ENCODE assay signal across 1 cellular context in the genomic region with DNA sequence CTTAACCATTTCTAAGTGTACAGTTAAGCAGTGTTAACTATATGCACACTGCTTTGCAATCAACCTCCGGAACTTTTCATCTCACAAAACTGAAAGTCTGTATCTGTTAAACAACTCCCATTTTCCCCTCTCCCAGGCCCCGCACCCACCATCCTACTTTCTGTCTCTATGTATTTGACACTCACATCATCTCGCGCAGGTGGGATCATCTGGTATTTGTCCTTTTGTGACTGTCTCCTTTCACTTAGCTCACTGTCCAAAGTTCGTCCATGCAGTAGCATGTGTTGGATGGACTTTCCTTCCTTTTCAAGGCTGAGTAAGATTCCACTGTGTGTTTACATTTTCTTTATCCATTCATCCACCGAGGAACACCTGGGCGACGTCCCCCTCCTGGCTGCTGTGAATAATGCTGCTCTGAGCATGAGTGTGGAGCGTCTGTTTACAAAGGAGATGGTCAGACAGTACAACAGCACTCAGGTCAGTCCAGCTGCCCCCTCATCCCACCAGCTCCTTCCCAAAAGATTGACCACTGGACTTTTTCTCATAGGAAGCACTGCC.
TF ChIP-seq lines count a peak whose summit lies in the region.

No MANE protein-coding gene starts in this region.

TF ChIP-seq in HepG2, 621 proteins besides CTCF, POLR2A, EP300 and RAD21 (continued from another document and continues in another):
- no peak for TF ChIP-seq HHEX (CRISPR knock-in tag; IDR thresholded peaks at IDR 0.05)
- peak; percentile 85 for TF ChIP-seq HOXA3 (CRISPR knock-in tag; IDR thresholded peaks at IDR 0.05)
- TF ChIP-seq ZNF501 (CRISPR knock-in tag; IDR thresholded peaks at IDR 0.05): no peak
- TF ChIP-seq, protein P1, sequence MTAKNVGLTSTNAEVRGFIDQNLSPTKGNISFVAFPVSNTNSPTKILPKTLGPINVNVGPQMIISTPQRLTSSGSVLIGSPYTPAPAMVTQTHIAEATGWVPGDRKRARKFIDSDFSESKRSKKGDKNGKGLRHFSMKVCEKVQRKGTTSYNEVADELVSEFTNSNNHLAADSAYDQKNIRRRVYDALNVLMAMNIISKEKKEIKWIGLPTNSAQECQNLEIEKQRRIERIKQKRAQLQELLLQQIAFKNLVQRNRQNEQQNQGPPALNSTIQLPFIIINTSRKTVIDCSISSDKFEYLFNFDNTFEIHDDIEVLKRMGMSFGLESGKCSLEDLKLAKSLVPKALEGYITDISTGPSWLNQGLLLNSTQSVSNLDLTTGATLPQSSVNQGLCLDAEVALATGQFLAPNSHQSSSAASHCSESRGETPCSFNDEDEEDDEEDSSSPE (CRISPR knock-in tag; IDR thresholded peaks at IDR 0.05): 0 out of 2 replicates have a peak, but pooled peaks have one; percentile 47
- TF ChIP-seq, protein P2, sequence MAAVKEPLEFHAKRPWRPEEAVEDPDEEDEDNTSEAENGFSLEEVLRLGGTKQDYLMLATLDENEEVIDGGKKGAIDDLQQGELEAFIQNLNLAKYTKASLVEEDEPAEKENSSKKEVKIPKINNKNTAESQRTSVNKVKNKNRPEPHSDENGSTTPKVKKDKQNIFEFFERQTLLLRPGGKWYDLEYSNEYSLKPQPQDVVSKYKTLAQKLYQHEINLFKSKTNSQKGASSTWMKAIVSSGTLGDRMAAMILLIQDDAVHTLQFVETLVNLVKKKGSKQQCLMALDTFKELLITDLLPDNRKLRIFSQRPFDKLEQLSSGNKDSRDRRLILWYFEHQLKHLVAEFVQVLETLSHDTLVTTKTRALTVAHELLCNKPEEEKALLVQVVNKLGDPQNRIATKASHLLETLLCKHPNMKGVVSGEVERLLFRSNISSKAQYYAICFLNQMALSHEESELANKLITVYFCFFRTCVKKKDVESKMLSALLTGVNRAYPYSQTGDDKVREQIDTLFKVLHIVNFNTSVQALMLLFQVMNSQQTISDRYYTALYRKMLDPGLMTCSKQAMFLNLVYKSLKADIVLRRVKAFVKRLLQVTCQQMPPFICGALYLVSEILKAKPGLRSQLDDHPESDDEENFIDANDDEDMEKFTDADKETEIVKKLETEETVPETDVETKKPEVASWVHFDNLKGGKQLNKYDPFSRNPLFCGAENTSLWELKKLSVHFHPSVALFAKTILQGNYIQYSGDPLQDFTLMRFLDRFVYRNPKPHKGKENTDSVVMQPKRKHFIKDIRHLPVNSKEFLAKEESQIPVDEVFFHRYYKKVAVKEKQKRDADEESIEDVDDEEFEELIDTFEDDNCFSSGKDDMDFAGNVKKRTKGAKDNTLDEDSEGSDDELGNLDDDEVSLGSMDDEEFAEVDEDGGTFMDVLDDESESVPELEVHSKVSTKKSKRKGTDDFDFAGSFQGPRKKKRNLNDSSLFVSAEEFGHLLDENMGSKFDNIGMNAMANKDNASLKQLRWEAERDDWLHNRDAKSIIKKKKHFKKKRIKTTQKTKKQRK (IDR thresholded peaks at IDR 0.05; ENCODE audit: low read length): no peak
- peak; percentile 59; the same call in 1 of the 2 replicates for TF ChIP-seq GATAD1 (CRISPR knock-in tag; IDR thresholded peaks at IDR 0.05)
- TF ChIP-seq TRIM24 (CRISPR knock-in tag; IDR thresholded peaks at IDR 0.05): no peak
- TF ChIP-seq, protein P3, sequence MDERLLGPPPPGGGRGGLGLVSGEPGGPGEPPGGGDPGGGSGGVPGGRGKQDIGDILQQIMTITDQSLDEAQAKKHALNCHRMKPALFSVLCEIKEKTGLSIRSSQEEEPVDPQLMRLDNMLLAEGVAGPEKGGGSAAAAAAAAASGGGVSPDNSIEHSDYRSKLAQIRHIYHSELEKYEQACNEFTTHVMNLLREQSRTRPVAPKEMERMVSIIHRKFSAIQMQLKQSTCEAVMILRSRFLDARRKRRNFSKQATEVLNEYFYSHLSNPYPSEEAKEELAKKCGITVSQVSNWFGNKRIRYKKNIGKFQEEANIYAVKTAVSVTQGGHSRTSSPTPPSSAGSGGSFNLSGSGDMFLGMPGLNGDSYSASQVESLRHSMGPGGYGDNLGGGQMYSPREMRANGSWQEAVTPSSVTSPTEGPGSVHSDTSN (CRISPR knock-in tag; IDR thresholded peaks at IDR 0.05): no peak
- no peak for TF ChIP-seq ZNF101 (CRISPR knock-in tag; IDR thresholded peaks at IDR 0.05; ENCODE audit: borderline replicate concordance, low read depth)
- no peak for TF ChIP-seq ATAD3A (CRISPR knock-in tag; IDR thresholded peaks at IDR 0.05)
- no peak for TF ChIP-seq KDM3A (CRISPR knock-in tag; IDR thresholded peaks at IDR 0.05; ENCODE audit: low read depth)
- 0 out of 2 replicates have a peak, but pooled peaks have one; percentile 49 for TF ChIP-seq RFXAP (CRISPR knock-in tag; IDR thresholded peaks at IDR 0.05; ENCODE audit: borderline replicate concordance)
- TF ChIP-seq ZNF850 (CRISPR knock-in tag; conservative IDR thresholded peaks at IDR 0.05): no peak
- TF ChIP-seq TBX2 (CRISPR knock-in tag; IDR thresholded peaks at IDR 0.05; ENCODE audit: borderline replicate concordance): peak; percentile 83
- TF ChIP-seq ZNF713 (CRISPR knock-in tag; IDR thresholded peaks at IDR 0.05): no peak
- TF ChIP-seq CENPX (CRISPR knock-in tag; IDR thresholded peaks at IDR 0.05): no peak
- TF ChIP-seq ZMYM4 (CRISPR knock-in tag; IDR thresholded peaks at IDR 0.05): peak; percentile 77
- no peak for TF ChIP-seq LCORL (IDR thresholded peaks at IDR 0.05)
- peak; percentile 65; the same call in 1 of the 2 replicates for TF ChIP-seq LCORL (CRISPR knock-in tag; IDR thresholded peaks at IDR 0.05)
- TF ChIP-seq, protein P4, sequence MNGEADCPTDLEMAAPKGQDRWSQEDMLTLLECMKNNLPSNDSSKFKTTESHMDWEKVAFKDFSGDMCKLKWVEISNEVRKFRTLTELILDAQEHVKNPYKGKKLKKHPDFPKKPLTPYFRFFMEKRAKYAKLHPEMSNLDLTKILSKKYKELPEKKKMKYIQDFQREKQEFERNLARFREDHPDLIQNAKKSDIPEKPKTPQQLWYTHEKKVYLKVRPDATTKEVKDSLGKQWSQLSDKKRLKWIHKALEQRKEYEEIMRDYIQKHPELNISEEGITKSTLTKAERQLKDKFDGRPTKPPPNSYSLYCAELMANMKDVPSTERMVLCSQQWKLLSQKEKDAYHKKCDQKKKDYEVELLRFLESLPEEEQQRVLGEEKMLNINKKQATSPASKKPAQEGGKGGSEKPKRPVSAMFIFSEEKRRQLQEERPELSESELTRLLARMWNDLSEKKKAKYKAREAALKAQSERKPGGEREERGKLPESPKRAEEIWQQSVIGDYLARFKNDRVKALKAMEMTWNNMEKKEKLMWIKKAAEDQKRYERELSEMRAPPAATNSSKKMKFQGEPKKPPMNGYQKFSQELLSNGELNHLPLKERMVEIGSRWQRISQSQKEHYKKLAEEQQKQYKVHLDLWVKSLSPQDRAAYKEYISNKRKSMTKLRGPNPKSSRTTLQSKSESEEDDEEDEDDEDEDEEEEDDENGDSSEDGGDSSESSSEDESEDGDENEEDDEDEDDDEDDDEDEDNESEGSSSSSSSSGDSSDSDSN (CRISPR knock-in tag; IDR thresholded peaks at IDR 0.05): no peak
- TF ChIP-seq ADNP (CRISPR knock-in tag; IDR thresholded peaks at IDR 0.05): peak; percentile 87; the same call in 1 of the 2 replicates
- TF ChIP-seq THAP11 (CRISPR knock-in tag; IDR thresholded peaks at IDR 0.05): no peak; the same call in 1 of the 2 replicates
- no peak; the same call in 1 of the 2 replicates for TF ChIP-seq RXRA (CRISPR knock-in tag; IDR thresholded peaks at IDR 0.05)
- TF ChIP-seq, protein P5, sequence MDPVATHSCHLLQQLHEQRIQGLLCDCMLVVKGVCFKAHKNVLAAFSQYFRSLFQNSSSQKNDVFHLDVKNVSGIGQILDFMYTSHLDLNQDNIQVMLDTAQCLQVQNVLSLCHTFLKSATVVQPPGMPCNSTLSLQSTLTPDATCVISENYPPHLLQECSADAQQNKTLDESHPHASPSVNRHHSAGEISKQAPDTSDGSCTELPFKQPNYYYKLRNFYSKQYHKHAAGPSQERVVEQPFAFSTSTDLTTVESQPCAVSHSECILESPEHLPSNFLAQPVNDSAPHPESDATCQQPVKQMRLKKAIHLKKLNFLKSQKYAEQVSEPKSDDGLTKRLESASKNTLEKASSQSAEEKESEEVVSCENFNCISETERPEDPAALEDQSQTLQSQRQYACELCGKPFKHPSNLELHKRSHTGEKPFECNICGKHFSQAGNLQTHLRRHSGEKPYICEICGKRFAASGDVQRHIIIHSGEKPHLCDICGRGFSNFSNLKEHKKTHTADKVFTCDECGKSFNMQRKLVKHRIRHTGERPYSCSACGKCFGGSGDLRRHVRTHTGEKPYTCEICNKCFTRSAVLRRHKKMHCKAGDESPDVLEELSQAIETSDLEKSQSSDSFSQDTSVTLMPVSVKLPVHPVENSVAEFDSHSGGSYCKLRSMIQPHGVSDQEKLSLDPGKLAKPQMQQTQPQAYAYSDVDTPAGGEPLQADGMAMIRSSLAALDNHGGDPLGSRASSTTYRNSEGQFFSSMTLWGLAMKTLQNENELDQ (CRISPR knock-in tag; IDR thresholded peaks at IDR 0.05; ENCODE audit: borderline replicate concordance): no peak
- TF ChIP-seq ZNF883 (CRISPR knock-in tag; IDR thresholded peaks at IDR 0.05; ENCODE audit: not compliant biosample characterization): no peak
- TF ChIP-seq, protein P6, sequence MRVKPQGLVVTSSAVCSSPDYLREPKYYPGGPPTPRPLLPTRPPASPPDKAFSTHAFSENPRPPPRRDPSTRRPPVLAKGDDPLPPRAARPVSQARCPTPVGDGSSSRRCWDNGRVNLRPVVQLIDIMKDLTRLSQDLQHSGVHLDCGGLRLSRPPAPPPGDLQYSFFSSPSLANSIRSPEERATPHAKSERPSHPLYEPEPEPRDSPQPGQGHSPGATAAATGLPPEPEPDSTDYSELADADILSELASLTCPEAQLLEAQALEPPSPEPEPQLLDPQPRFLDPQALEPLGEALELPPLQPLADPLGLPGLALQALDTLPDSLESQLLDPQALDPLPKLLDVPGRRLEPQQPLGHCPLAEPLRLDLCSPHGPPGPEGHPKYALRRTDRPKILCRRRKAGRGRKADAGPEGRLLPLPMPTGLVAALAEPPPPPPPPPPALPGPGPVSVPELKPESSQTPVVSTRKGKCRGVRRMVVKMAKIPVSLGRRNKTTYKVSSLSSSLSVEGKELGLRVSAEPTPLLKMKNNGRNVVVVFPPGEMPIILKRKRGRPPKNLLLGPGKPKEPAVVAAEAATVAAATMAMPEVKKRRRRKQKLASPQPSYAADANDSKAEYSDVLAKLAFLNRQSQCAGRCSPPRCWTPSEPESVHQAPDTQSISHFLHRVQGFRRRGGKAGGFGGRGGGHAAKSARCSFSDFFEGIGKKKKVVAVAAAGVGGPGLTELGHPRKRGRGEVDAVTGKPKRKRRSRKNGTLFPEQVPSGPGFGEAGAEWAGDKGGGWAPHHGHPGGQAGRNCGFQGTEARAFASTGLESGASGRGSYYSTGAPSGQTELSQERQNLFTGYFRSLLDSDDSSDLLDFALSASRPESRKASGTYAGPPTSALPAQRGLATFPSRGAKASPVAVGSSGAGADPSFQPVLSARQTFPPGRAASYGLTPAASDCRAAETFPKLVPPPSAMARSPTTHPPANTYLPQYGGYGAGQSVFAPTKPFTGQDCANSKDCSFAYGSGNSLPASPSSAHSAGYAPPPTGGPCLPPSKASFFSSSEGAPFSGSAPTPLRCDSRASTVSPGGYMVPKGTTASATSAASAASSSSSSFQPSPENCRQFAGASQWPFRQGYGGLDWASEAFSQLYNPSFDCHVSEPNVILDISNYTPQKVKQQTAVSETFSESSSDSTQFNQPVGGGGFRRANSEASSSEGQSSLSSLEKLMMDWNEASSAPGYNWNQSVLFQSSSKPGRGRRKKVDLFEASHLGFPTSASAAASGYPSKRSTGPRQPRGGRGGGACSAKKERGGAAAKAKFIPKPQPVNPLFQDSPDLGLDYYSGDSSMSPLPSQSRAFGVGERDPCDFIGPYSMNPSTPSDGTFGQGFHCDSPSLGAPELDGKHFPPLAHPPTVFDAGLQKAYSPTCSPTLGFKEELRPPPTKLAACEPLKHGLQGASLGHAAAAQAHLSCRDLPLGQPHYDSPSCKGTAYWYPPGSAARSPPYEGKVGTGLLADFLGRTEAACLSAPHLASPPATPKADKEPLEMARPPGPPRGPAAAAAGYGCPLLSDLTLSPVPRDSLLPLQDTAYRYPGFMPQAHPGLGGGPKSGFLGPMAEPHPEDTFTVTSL (CRISPR knock-in tag; IDR thresholded peaks at IDR 0.05; ENCODE audit: borderline replicate concordance): peak; percentile 69
- TF ChIP-seq PAX8 (CRISPR knock-in tag; IDR thresholded peaks at IDR 0.05; ENCODE audit: borderline replicate concordance): no peak
- TF ChIP-seq, protein P7, sequence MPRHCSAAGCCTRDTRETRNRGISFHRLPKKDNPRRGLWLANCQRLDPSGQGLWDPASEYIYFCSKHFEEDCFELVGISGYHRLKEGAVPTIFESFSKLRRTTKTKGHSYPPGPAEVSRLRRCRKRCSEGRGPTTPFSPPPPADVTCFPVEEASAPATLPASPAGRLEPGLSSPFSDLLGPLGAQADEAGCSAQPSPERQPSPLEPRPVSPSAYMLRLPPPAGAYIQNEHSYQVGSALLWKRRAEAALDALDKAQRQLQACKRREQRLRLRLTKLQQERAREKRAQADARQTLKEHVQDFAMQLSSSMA (CRISPR knock-in tag; IDR thresholded peaks at IDR 0.05): no peak
- no peak for TF ChIP-seq ZNF547 (CRISPR knock-in tag; IDR thresholded peaks at IDR 0.05)
- TF ChIP-seq ZNF569 (CRISPR knock-in tag; IDR thresholded peaks at IDR 0.05; ENCODE audit: borderline replicate concordance): no peak
- peak; percentile 85 for TF ChIP-seq NCOA2 (CRISPR knock-in tag; IDR thresholded peaks at IDR 0.05)
- TF ChIP-seq ZNF383 (CRISPR knock-in tag; IDR thresholded peaks at IDR 0.05; ENCODE audit: borderline replicate concordance): no peak
- TF ChIP-seq, protein P8, sequence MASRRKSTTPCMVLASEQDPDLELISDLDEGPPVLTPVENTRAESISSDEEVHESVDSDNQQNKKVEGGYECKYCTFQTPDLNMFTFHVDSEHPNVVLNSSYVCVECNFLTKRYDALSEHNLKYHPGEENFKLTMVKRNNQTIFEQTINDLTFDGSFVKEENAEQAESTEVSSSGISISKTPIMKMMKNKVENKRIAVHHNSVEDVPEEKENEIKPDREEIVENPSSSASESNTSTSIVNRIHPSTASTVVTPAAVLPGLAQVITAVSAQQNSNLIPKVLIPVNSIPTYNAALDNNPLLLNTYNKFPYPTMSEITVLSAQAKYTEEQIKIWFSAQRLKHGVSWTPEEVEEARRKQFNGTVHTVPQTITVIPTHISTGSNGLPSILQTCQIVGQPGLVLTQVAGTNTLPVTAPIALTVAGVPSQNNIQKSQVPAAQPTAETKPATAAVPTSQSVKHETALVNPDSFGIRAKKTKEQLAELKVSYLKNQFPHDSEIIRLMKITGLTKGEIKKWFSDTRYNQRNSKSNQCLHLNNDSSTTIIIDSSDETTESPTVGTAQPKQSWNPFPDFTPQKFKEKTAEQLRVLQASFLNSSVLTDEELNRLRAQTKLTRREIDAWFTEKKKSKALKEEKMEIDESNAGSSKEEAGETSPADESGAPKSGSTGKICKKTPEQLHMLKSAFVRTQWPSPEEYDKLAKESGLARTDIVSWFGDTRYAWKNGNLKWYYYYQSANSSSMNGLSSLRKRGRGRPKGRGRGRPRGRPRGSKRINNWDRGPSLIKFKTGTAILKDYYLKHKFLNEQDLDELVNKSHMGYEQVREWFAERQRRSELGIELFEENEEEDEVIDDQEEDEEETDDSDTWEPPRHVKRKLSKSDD (CRISPR knock-in tag; IDR thresholded peaks at IDR 0.05; ENCODE audit: low read depth): peak; percentile 78; the same call in 1 of the 2 replicates
